8 cellular contexts compared by ENCODE assay signal in the genomic region with DNA sequence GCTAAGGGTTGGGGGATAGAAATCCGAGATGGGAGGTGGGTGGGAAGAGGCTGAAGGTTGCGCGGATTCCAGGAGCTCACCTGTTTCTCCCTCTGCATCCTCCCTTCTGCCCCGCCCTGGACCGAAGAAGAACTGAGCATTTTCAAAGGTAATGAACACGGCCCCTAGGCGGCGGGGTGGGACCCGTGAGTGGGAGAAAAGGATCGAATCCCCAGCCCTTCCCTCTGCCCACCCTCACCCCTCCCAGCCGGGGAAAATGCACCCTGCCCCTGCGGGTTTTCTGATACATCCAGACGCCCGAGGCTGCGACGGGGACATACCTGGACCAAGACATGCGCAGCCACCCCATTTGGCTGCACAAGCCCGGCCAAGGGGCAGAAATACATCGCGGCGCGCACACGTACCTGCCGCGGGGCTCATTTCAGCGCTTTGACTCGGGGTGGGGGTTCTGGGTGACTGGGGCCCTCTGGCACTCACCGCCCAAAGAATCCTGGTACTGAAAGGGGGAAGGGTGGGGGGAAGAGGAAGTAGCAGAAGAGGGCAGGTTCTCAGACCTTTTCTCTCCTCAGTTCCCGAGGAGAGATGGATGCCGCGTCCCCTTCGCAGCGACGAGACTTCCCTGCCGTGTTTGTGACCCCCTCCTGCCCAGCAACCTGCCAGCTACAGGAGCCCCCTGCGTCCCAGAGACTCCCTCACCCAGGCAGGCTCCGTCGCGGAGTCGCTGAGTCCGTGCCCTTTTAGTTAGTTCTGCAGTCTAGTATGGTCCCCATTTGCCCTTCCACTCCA. TPM values are rescaled to one million over a fixed set of nuclear protein-coding genes. Genes with fewer than 3 reads are reported as not detected.
A peak's percentile ranks its signal among the peaks of the same experiment; 100 is the strongest.
DNase-seq lines count a peak whose midpoint lies in the region; ATAC-seq and TF ChIP-seq lines count a peak whose summit lies in the region.

No MANE protein-coding gene starts in this region.

- no peaks in the 10 kb centered on the region for H3K36me3 Mint-ChIP-seq in osteocyte (ENCODE audit: unreplicated experiment)

- H3K9me3 Mint-ChIP-seq in osteocyte (ENCODE audit: unreplicated experiment): no peaks in the 10 kb centered on the region

- no peak overlapping the region for H3K27ac Mint-ChIP-seq in osteocyte (ENCODE audit: unreplicated experiment)

- peaks cover 9% of the 10 kb centered on the region for H3K4me1 Mint-ChIP-seq in osteocyte (ENCODE audit: unreplicated experiment)

- H3K27me3 Mint-ChIP-seq in osteocyte (ENCODE audit: unreplicated experiment): peaks cover 33% of the 10 kb centered on the region

- DNase-seq in activated T-cell treated with anti-CD3 and anti-CD28 coated beads for 1 hour (ENCODE audit: low read depth) (peak; percentile 19), activated T-cell treated with anti-CD3 and anti-CD28 coated beads for 4 hours (no peak), osteocyte (ENCODE audit: extremely low spot score, unreplicated experiment) (no peak), NCI-H774 (lab: John Stamatoyannopoulos, UW) (no peak), NCI-H446 (lab: John Stamatoyannopoulos, UW) (no peak)
- peak; percentile 64 for DNase-seq in activated CD4-positive, alpha-beta T cell treated with anti-CD3 and anti-CD28 coated beads for 48 hours

- peak; percentile 12 for TF ChIP-seq CTCF in osteocyte (IDR thresholded peaks at IDR 0.05)

- peak overlapping the region; percentile 87 for H3K4me3 Mint-ChIP-seq in osteocyte (ENCODE audit: unreplicated experiment)

- ATAC-seq in HG03103 (IDR thresholded peaks at IDR 0.05; ENCODE audit: low read depth, unreplicated experiment) (peak; percentile 18), esophagus mucosa (peak; percentile 4)

RNA-seq across cellular contexts. Expression of gene VSIG2, which starts 6.0 kb away (rescaled TPM):
- total RNA-seq in esophagus mucosa (8.8 TPM), osteocyte (0.30 TPM in 1 of 2 replicates, not detected in the other)

RNA-seq across cellular contexts. Expression of gene NRGN, which starts 6.3 kb away (rescaled TPM):
- total RNA-seq in esophagus mucosa (1.1 TPM), osteocyte (0.97 and 1.0 TPM in 2 replicates)

RNA-seq across cellular contexts. Expression of gene ESAM, which starts 16.1 kb away (rescaled TPM):
- total RNA-seq in esophagus mucosa (8.5 TPM), osteocyte (0.71 and 1.7 TPM in 2 replicates)

RNA-seq across cellular contexts. Expression of gene MSANTD2, which starts 54.2 kb away (rescaled TPM):
- 4.1 TPM for total RNA-seq in esophagus mucosa
- total RNA-seq in osteocyte: 14.3 and 15.2 TPM in 2 replicates

Comparison
In these comparisons a context has a peak if more than half of its experiments do, and no peak if none do; other contexts are left out.
1. DNase-seq: peak in activated T-cell treated with anti-CD3 and anti-CD28 coated beads for 1 hour (single experiment) and activated CD4-positive, alpha-beta T cell treated with anti-CD3 and anti-CD28 coated beads for 48 hours (single experiment); none in activated T-cell treated with anti-CD3 and anti-CD28 coated beads for 4 hours (single experiment), osteocyte (single experiment), NCI-H774 (single experiment) and NCI-H446 (0 of 2).